ENCODE assay signal across 39 cellular contexts in genomic region chr7:25286756-25287155, GRCh38. TPM values are rescaled to one million over a fixed set of nuclear protein-coding genes. Genes with fewer than 3 reads are reported as not detected.
"Had no signal": no experiment of that assay in that cellular context is flagged by ENCODE, and none has a peak within 500 bp of the region (broad histone marks: within the 10 kb centered on the region; RNA-seq: fewer than 3 reads in every experiment).

No MANE protein-coding gene starts in this region.

- H3K4me3 Mint-ChIP-seq: activated B cell treated with CpG ODN at 0.5 μM for 24 hours; activated CD4-positive, alpha-beta memory T cell treated with anti-CD3 and anti-CD28 coated beads for 36 hours; activated CD4-positive, alpha-beta T cell treated with anti-CD3 and anti-CD28 coated beads, Interleukin-2, amount 10 ng/mL, durations not matched to agents 24 days and 14 days; activated CD8-positive, alpha-beta T cell treated with anti-CD3 and anti-CD28 coated beads for 36 hours; activated naive CD4-positive, alpha-beta T cell treated with anti-CD3 and anti-CD28 coated beads for 36 hours; activated naive CD8-positive, alpha-beta T cell treated with anti-CD3 and anti-CD28 coated beads for 36 hours; activated T-cell treated with anti-CD3 and anti-CD28 coated beads, Interleukin-2, amount 50 U/mL, for 4 hours; activated T-cell treated with anti-CD3 and anti-CD28 coated beads, Interleukin-2, amount 50 U/mL, for 72 hours; activated T-helper 1 cell treated with anti-CD3 and anti-CD28 coated beads, Interleukin-12 subunit alpha, Interleukin-12 subunit beta, Interleukin-2, Interleukin-4 antibody, amounts not matched to agents 30 ng/mL and 10 ng/mL and 1 ng/mL, durations not matched to agents 14 hours and 24 hours and 36 hours; activated T-helper 17 cell treated with anti-CD3 and anti-CD28 coated beads, Interleukin-2, amount 50 U/mL, for 72 hours; T-helper 1 cell treated with Interleukin-12 subunit alpha and Interleukin-12 subunit beta and Interleukin-4 antibody, amounts not matched to agents 30 μg/mL and 1 μg/mL, for 36 hours; T-helper 2 cell treated with Interferon-gamma antibody and Interleukin-4, amounts not matched to agents 5 μg/mL and 100 μg/mL, for 36 hours had no signal

- H3K36me3 Mint-ChIP-seq: activated CD4-positive, alpha-beta memory T cell treated with anti-CD3 and anti-CD28 coated beads for 36 hours; activated naive CD4-positive, alpha-beta T cell treated with anti-CD3 and anti-CD28 coated beads, Interleukin-2, amount 50 U/mL, for 72 hours; activated naive CD8-positive, alpha-beta T cell treated with anti-CD3 and anti-CD28 coated beads for 36 hours had no signal

- H3K4me1 Mint-ChIP-seq: activated B cell treated with CpG ODN at 0.5 μM for 24 hours; activated CD4-positive, alpha-beta T cell treated with anti-CD3 and anti-CD28 coated beads, Interleukin-2, amount 10 ng/mL, durations not matched to agents 24 days and 14 days; activated naive CD8-positive, alpha-beta T cell treated with anti-CD3 and anti-CD28 coated beads for 36 hours; activated T-helper 17 cell treated with anti-CD3 and anti-CD28 coated beads, Interleukin-2, amount 50 U/mL, for 72 hours had no signal

- H3K9me3 Mint-ChIP-seq: activated B cell treated with CpG ODN at 0.5 μM for 24 hours; activated CD4-positive, alpha-beta memory T cell treated with anti-CD3 and anti-CD28 coated beads for 36 hours; activated CD4-positive, alpha-beta T cell treated with anti-CD3 and anti-CD28 coated beads, Interleukin-2, amount 10 ng/mL, durations not matched to agents 24 days and 14 days; activated CD8-positive, alpha-beta T cell treated with anti-CD3 and anti-CD28 coated beads for 36 hours; activated naive CD4-positive, alpha-beta T cell treated with anti-CD3 and anti-CD28 coated beads for 36 hours; activated naive CD4-positive, alpha-beta T cell treated with anti-CD3 and anti-CD28 coated beads, Interleukin-2, amount 50 U/mL, for 72 hours; activated naive CD8-positive, alpha-beta T cell treated with anti-CD3 and anti-CD28 coated beads for 36 hours; activated T-cell treated with anti-CD3 and anti-CD28 coated beads, Interleukin-2, amount 50 U/mL, for 4 hours; activated T-helper 1 cell treated with anti-CD3 and anti-CD28 coated beads, Interleukin-12 subunit alpha, Interleukin-12 subunit beta, Interleukin-2, Interleukin-4 antibody, amounts not matched to agents 30 ng/mL and 10 ng/mL and 1 ng/mL, durations not matched to agents 14 hours and 24 hours and 36 hours; activated T-helper 17 cell treated with anti-CD3 and anti-CD28 coated beads, Interleukin-2, amount 50 U/mL, for 72 hours; T-helper 1 cell treated with Interleukin-12 subunit alpha and Interleukin-12 subunit beta and Interleukin-4 antibody, amounts not matched to agents 30 μg/mL and 1 μg/mL, for 36 hours; T-helper 2 cell treated with Interferon-gamma antibody and Interleukin-4, amounts not matched to agents 5 μg/mL and 100 μg/mL, for 36 hours had no signal

- H3K27me3 Mint-ChIP-seq: activated CD8-positive, alpha-beta T cell treated with anti-CD3 and anti-CD28 coated beads for 36 hours; activated naive CD8-positive, alpha-beta T cell treated with anti-CD3 and anti-CD28 coated beads for 36 hours had no signal

- H3K27ac Mint-ChIP-seq: activated B cell treated with CpG ODN at 0.5 μM for 24 hours; activated CD4-positive, alpha-beta memory T cell treated with anti-CD3 and anti-CD28 coated beads for 36 hours; activated CD4-positive, alpha-beta T cell treated with anti-CD3 and anti-CD28 coated beads, Interleukin-2, amount 10 ng/mL, durations not matched to agents 24 days and 14 days; activated CD8-positive, alpha-beta T cell treated with anti-CD3 and anti-CD28 coated beads for 36 hours; activated naive CD4-positive, alpha-beta T cell treated with anti-CD3 and anti-CD28 coated beads for 36 hours; activated naive CD4-positive, alpha-beta T cell treated with anti-CD3 and anti-CD28 coated beads, Interleukin-2, amount 50 U/mL, for 72 hours; activated naive CD8-positive, alpha-beta T cell treated with anti-CD3 and anti-CD28 coated beads for 36 hours; activated T-cell treated with anti-CD3 and anti-CD28 coated beads, Interleukin-2, amount 50 U/mL, for 72 hours; activated T-helper 1 cell treated with anti-CD3 and anti-CD28 coated beads, Interleukin-12 subunit alpha, Interleukin-12 subunit beta, Interleukin-2, Interleukin-4 antibody, amounts not matched to agents 30 ng/mL and 10 ng/mL and 1 ng/mL, durations not matched to agents 14 hours and 24 hours and 36 hours; activated T-helper 17 cell treated with anti-CD3 and anti-CD28 coated beads, Interleukin-2, amount 50 U/mL, for 72 hours; T-helper 1 cell treated with Interleukin-12 subunit alpha and Interleukin-12 subunit beta and Interleukin-4 antibody, amounts not matched to agents 30 μg/mL and 1 μg/mL, for 36 hours; T-helper 2 cell treated with Interferon-gamma antibody and Interleukin-4, amounts not matched to agents 5 μg/mL and 100 μg/mL, for 36 hours had no signal

- FAIRE-seq: astrocyte, TTC549 had no signal

- DNase-seq: activated B cell treated with CpG ODN at 0.5 μM for 24 hours; activated CD4-positive, alpha-beta memory T cell treated with anti-CD3 and anti-CD28 coated beads for 36 hours; activated CD4-positive, alpha-beta T cell treated with anti-CD3 and anti-CD28 coated beads for 4 hours; activated CD4-positive, alpha-beta T cell treated with anti-CD3 and anti-CD28 coated beads, Interleukin-2, amount 10 ng/mL, durations not matched to agents 24 days and 14 days; activated CD4-positive, alpha-beta T cell treated with anti-CD3 and anti-CD28 coated beads, Interleukin-2, amount 50 U/mL, for 1 hour; activated CD4-positive, alpha-beta T cell treated with anti-CD3 and anti-CD28 coated beads, Interleukin-2, amount 50 U/mL, for 4 hours; activated CD4-positive, CD25-positive, alpha-beta regulatory T cell treated with anti-CD3 and anti-CD28 coated beads, Interleukin-2, amount 50 U/mL, for 72 hours; activated CD8-positive, alpha-beta memory T cell treated with anti-CD3 and anti-CD28 coated beads, Interleukin-2, amount 50 U/mL, for 4 hours; activated CD8-positive, alpha-beta T cell treated with anti-CD3 and anti-CD28 coated beads for 36 hours; activated effector memory CD4-positive, alpha-beta T cell treated with anti-CD3 and anti-CD28 coated beads, Interleukin-2, amount 50 U/mL, for 16 hours; activated gamma-delta T cell treated with Interleukin-2 at 50 U/mL for 16 hours; activated naive CD4-positive, alpha-beta T cell; activated naive CD4-positive, alpha-beta T cell treated with anti-CD3 and anti-CD28 coated beads for 36 hours; activated naive CD4-positive, alpha-beta T cell treated with anti-CD3 and anti-CD28 coated beads, Interleukin-2, amount 50 U/mL, for 16 hours; activated naive CD8-positive, alpha-beta T cell treated with anti-CD3 and anti-CD28 coated beads for 36 hours; activated T-cell treated with anti-CD3 and anti-CD28 coated beads for 4 hours; activated T-cell treated with anti-CD3 and anti-CD28 coated beads, Interleukin-2, amount 50 U/mL, for 1 hour; activated T-cell treated with anti-CD3 and anti-CD28 coated beads, Interleukin-2, amount 50 U/mL, for 4 hours; activated T-cell treated with anti-CD3 and anti-CD28 coated beads, Interleukin-2, amount 50 U/mL, for 72 hours; adrenal gland; amniotic stem cell; aorta; body of pancreas; brain microvascular endothelial cell; central memory CD4-positive, alpha-beta T cell; cerebellar nuclear complex; T-helper 1 cell; T-helper 2 cell; T-helper 9 cell had no signal

RNA-seq across cellular contexts. Expression of gene NPVF, which starts 58.5 kb away (rescaled TPM):
- total RNA-seq: activated B cell treated with CpG ODN at 0.5 μM for 24 hours; activated CD4-positive, alpha-beta memory T cell treated with anti-CD3 and anti-CD28 coated beads for 36 hours; activated CD4-positive, alpha-beta T cell treated with anti-CD3 and anti-CD28 coated beads, Interleukin-2, amount 10 ng/mL, durations not matched to agents 24 days and 14 days; activated CD8-positive, alpha-beta memory T cell treated with anti-CD3 and anti-CD28 coated beads for 36 hours; activated CD8-positive, alpha-beta T cell treated with anti-CD3 and anti-CD28 coated beads for 36 hours; activated naive CD4-positive, alpha-beta T cell treated with anti-CD3 and anti-CD28 coated beads for 36 hours; activated naive CD4-positive, alpha-beta T cell treated with anti-CD3 and anti-CD28 coated beads, Interleukin-2, amount 50 U/mL, for 72 hours; activated naive CD8-positive, alpha-beta T cell treated with anti-CD3 and anti-CD28 coated beads for 36 hours; activated T-cell treated with anti-CD3 and anti-CD28 coated beads, Interleukin-2, amount 50 U/mL, for 4 hours; activated T-cell treated with anti-CD3 and anti-CD28 coated beads, Interleukin-2, amount 50 U/mL, for 72 hours; activated T-helper 1 cell treated with anti-CD3 and anti-CD28 coated beads, Interleukin-12 subunit alpha, Interleukin-12 subunit beta, Interleukin-2, Interleukin-4 antibody, amounts not matched to agents 30 ng/mL and 10 ng/mL and 1 ng/mL, durations not matched to agents 14 hours and 24 hours and 36 hours; activated T-helper 17 cell treated with anti-CD3 and anti-CD28 coated beads, Interleukin-2, amount 50 U/mL, for 72 hours; adrenal gland; aorta; astrocyte; body of pancreas; breast epithelium; cardiac septum had no signal
